8 cellular contexts compared by ENCODE assay signal in genomic region chrX:84188320-84188834, GRCh38. TPM values are rescaled to one million over a fixed set of nuclear protein-coding genes. Genes with fewer than 3 reads are reported as not detected.
A peak's percentile ranks its signal among the peaks of the same experiment; 100 is the strongest.
DNase-seq lines count a peak whose midpoint lies in the region; ATAC-seq and TF ChIP-seq lines count a peak whose summit lies in the region.

No MANE protein-coding gene starts in this region.

- H3K27me3 ChIP-seq in dorsolateral prefrontal cortex (peaks cover 0 to 29% (median 8%) of the 10 kb centered on the region in 45 donors), lung (ENCODE audit: control insufficient read depth, insufficient read depth) (no peaks in the 10 kb centered on the region), thyroid gland (no peaks in the 10 kb centered on the region)

- intact Hi-C loops in dorsolateral prefrontal cortex (cut with DNase I) = no loop called here
- intact Hi-C loops in thyroid gland (cut with DNase I) = no loop called here

- H3K27me3 Mint-ChIP-seq in activated T-cell treated with anti-CD3 and anti-CD28 coated beads, Interleukin-2, amount 50 U/mL, for 24 hours = peaks cover 38% of the 10 kb centered on the region

- TF ChIP-seq POLR2A in thyroid gland (IDR thresholded peaks at IDR 0.05) = peak in 1 of 2 donors; percentile 25

- H3K36me3 Mint-ChIP-seq in activated T-cell treated with anti-CD3 and anti-CD28 coated beads, Interleukin-2, amount 50 U/mL, for 24 hours (ENCODE audit: low read depth) = no peaks in the 10 kb centered on the region

- 3 to 27% methylated on average over 18 to 19 of the region's 19 CpGs for WGBS in lung, 2 donors
- WGBS in thyroid gland, 2 donors = 23 to 30% methylated on average over 2 to 4 of the region's 19 CpGs

- H3K27ac ChIP-seq in dorsolateral prefrontal cortex (peak overlapping the region in 8 of 59 donors; percentile 10 to 59 (median 48)), lung (ENCODE audit: low read depth in 1 of 2, low read length in 1 of 2) (no peak overlapping the region), thyroid gland (peak overlapping the region; percentile 35 to 63 (median 55))

- no peaks in the 10 kb centered on the region for H3K4me1 ChIP-seq in lung (ENCODE audit: control insufficient read depth in 2 of 2, insufficient read depth in 2 of 2, low read length in 2 of 2)
- no peaks in the 10 kb centered on the region for H3K4me1 ChIP-seq in thyroid gland

- peaks cover 7% of the 10 kb centered on the region for H3K9me3 Mint-ChIP-seq in activated T-cell treated with anti-CD3 and anti-CD28 coated beads, Interleukin-2, amount 50 U/mL, for 24 hours

- in situ Hi-C loops in KBM-7 (cut with MboI; ENCODE audit: low pct_unique_long_range_greater_than_20kb, low sequenced_read_pairs) = no loop called here

- H3K4me1 Mint-ChIP-seq in activated T-cell treated with anti-CD3 and anti-CD28 coated beads, Interleukin-2, amount 50 U/mL, for 24 hours (ENCODE audit: low read depth) = no peaks in the 10 kb centered on the region

- TF ChIP-seq CTCF in dorsolateral prefrontal cortex (IDR thresholded peaks at IDR 0.05 in 54 of 56, conservative IDR thresholded peaks at IDR 0.05 in 2 of 56; ENCODE audit: low read depth in 1 of 56, partially characterized antibody in 56 of 56) = no peak
- TF ChIP-seq CTCF in lung (IDR thresholded peaks at IDR 0.05; ENCODE audit: control extremely low read depth, extremely low read depth) = no peak
- no peak for TF ChIP-seq CTCF in thyroid gland (IDR thresholded peaks at IDR 0.05)

- no peaks in the 10 kb centered on the region for H3K9me3 ChIP-seq in lung (ENCODE audit: control insufficient read depth in 2 of 2, insufficient read depth in 1 of 2, low read length in 1 of 2)
- H3K9me3 ChIP-seq in thyroid gland = no peaks in the 10 kb centered on the region

- no peak overlapping the region for H3K27ac Mint-ChIP-seq in activated T-cell treated with anti-CD3 and anti-CD28 coated beads, Interleukin-2, amount 50 U/mL, for 24 hours

- H3K36me3 ChIP-seq in lung (ENCODE audit: control insufficient read depth in 2 of 2, insufficient read depth in 2 of 2, low read length in 2 of 2) (no peaks in the 10 kb centered on the region), thyroid gland (no peaks in the 10 kb centered on the region)

- H3K4me3 Mint-ChIP-seq in activated T-cell treated with anti-CD3 and anti-CD28 coated beads, Interleukin-2, amount 50 U/mL, for 24 hours = peak overlapping the region; percentile 56

- H3K4me3 ChIP-seq in dorsolateral prefrontal cortex (peak overlapping the region in 58 of 59 donors; percentile 37 to 75 (median 57)), lung (peak overlapping the region; percentile 56), thyroid gland (replicated peaks in 1 of 3) (peak overlapping the region in 2 of 3 donors; percentile 23 to 42)

- ATAC-seq in HG03097 (IDR thresholded peaks at IDR 0.05; ENCODE audit: low FRiP score, unreplicated experiment) (peak; percentile 47), lung (ENCODE audit: insufficient read depth, low FRiP score) (peak; percentile 55)

- peak; percentile 31 for DNase-seq in activated T-cell treated with anti-CD3 and anti-CD28 coated beads, Interleukin-2, amount 50 U/mL, for 24 hours
- no peak for DNase-seq in activated T-cell treated with anti-CD3 and anti-CD28 coated beads, Interleukin-2, amount 50 U/mL, for 1 hour
- DNase-seq in NCI-H82 (lab: John Stamatoyannopoulos, UW) (peak; percentile 90), dorsolateral prefrontal cortex (peak; percentile 30 to 71 (median 48)), lung (ENCODE audit: low spot score) (peak; percentile 32), thyroid gland (peak; percentile 75 to 77), KBM-7 (no peak)

RNA-seq across cellular contexts. Expression of gene RPS6KA6, which starts 0.4 kb away (rescaled TPM):
- total RNA-seq in dorsolateral prefrontal cortex (10 to 100 TPM in 61 of 120 experiments, 1 to 10 TPM in 59; 3.8 to 18.8 (median 10.0) TPM), lung (1 to 10 TPM; 2.6 to 7.1 TPM), thyroid gland (10 to 100 TPM; 14.6 to 24.0 (median 23.0) TPM)
- polyA plus RNA-seq in lung = under 1 TPM; 0.41 to 0.61 TPM

Comparison
In these comparisons a context has a peak if more than half of its experiments do, and no peak if none do; other contexts are left out.
1. DNase-seq: peak in activated T-cell treated with anti-CD3 and anti-CD28 coated beads, Interleukin-2, amount 50 U/mL, for 24 hours (single experiment), NCI-H82 (single experiment), dorsolateral prefrontal cortex (10 of 10), lung (single experiment) and thyroid gland (2 of 2); none in activated T-cell treated with anti-CD3 and anti-CD28 coated beads, Interleukin-2, amount 50 U/mL, for 1 hour (single experiment) and KBM-7 (single experiment).
2. H3K27ac ChIP-seq: peak in thyroid gland (3 of 3); none in lung (0 of 2).
3. Peak in every context shown above with its lines, with median percentiles within 50 percentile points of each other: H3K4me3 ChIP-seq.